ENCODE assay signal across 15 cellular contexts in genomic region chr5:80852331-80853245, GRCh38.
"Had no signal": no experiment of that assay in that cellular context is flagged by ENCODE, and none has a peak within 500 bp of the region (broad histone marks: within the 10 kb centered on the region; RNA-seq: fewer than 3 reads in every experiment).

No MANE protein-coding gene starts in this region.

- H3K27me3 ChIP-seq: ascending aorta, tibial nerve, vagina had no signal

- ATAC-seq: left ventricle myocardium superior had no signal

- H3K27ac ChIP-seq: ascending aorta, epithelial cell of prostate, tibial nerve, vagina had no signal

- H3K4me3 ChIP-seq: ascending aorta, tibial nerve, vagina had no signal

- H3K9me3 ChIP-seq: SK-N-SH had no signal

- H3K9ac ChIP-seq: SK-N-SH had no signal

- DNase-seq: activated CD4-positive, alpha-beta T cell treated with anti-CD3 and anti-CD28 coated beads, Interleukin-2, amount 10 ng/mL, durations not matched to agents 24 days and 14 days; activated T-cell treated with anti-CD3 and anti-CD28 coated beads for 4 hours; cerebellar nuclear complex; effector CD8-positive, alpha-beta T cell; head of caudate nucleus; left ventricle myocardium superior; SK-N-SH; T1000 had no signal

- H3K27me3 Mint-ChIP-seq: activated CD4-positive, alpha-beta T cell treated with anti-CD3 and anti-CD28 coated beads, Interleukin-2, amount 10 ng/mL, durations not matched to agents 24 days and 14 days; dendritic cell treated with granulocyte-macrophage colony-stimulating factor and Interleukin-4, amounts not matched to agents 40 ng/mL and 50 ng/mL, for 4 days; memory B cell; stimulated activated naive CD8-positive, alpha-beta T cell treated with anti-CD3 and anti-CD28 coated beads, Interleukin-15, Interleukin-2, amounts not matched to agents 100 ng/mL and 50 ng/mL, for 24 hours had no signal

- H3K4me3 Mint-ChIP-seq: activated CD4-positive, alpha-beta T cell treated with anti-CD3 and anti-CD28 coated beads, Interleukin-2, amount 10 ng/mL, durations not matched to agents 24 days and 14 days; dendritic cell treated with granulocyte-macrophage colony-stimulating factor and Interleukin-4, amounts not matched to agents 40 ng/mL and 50 ng/mL, for 4 days; memory B cell; stimulated activated naive CD8-positive, alpha-beta T cell treated with anti-CD3 and anti-CD28 coated beads, Interleukin-15, Interleukin-2, amounts not matched to agents 100 ng/mL and 50 ng/mL, for 24 hours had no signal

- H3K27ac Mint-ChIP-seq: activated CD4-positive, alpha-beta T cell treated with anti-CD3 and anti-CD28 coated beads, Interleukin-2, amount 10 ng/mL, durations not matched to agents 24 days and 14 days; dendritic cell treated with granulocyte-macrophage colony-stimulating factor and Interleukin-4, amounts not matched to agents 40 ng/mL and 50 ng/mL, for 4 days; memory B cell; stimulated activated naive CD8-positive, alpha-beta T cell treated with anti-CD3 and anti-CD28 coated beads, Interleukin-15, Interleukin-2, amounts not matched to agents 100 ng/mL and 50 ng/mL, for 24 hours had no signal

- H3K4me1 Mint-ChIP-seq: memory B cell had no signal

- H3K4me1 ChIP-seq: ascending aorta, tibial nerve, vagina had no signal
